ENCODE assay signal across 10 cellular contexts in the genomic region with DNA sequence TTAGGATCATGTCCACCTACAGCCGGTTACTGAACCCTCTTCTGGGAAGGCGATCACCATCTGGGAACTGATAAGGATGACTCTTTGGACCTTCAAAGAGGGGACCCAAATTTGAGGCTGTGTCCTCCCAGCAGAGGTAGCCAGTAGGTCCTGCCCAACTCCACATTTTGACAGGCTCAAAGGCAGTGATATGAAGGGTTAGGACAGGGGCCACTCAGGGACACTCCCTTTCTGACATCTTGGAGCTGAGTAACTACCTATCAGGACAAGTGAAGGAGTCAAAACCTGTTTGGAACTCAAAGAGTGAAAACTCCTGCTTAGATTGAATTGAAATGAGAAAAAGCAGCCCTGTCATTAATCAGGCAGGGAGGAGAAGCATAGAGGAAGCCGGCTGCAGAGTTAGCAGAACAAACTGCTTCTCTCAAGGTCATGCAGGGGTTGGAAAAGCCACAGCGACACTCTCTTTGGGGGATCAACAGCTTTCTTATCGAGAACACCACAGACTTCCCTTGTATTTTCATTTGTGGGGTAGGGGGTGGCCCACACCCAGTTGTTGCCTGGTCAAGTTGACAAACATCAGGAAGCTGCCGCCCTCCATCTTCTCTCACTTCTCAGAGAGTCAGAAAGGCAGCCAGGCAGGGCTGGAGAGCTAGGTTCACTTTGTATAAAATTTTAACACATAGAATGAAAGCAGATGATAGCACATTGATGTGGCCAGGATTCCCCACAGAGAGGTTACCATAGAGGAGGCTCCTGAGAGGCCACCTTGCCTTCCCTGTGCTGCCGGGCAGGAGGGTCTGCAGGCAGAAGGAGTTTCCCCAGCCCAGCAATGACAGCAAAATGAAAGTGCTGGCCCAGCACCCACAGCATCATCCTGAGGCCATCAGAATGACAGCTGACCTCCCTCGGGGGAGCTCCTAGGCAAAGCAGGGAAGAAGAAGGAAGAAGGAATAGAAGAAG. TPM values are rescaled to one million over a fixed set of nuclear protein-coding genes. Genes with fewer than 3 reads are reported as not detected.
DNase-seq lines count a peak whose midpoint lies in the region; ATAC-seq and TF ChIP-seq lines count a peak whose summit lies in the region.
"Had no signal": no experiment of that assay in that cellular context is flagged by ENCODE, and none has a peak within 500 bp of the region (broad histone marks: within the 10 kb centered on the region; RNA-seq: fewer than 3 reads in every experiment).

No MANE protein-coding gene starts in this region.

- DNase-seq in GM10266 (ENCODE audit: extremely low spot score) (peak; percentile 29), UCSD-AML1 (lab: John Stamatoyannopoulos, UW; ENCODE audit: unreplicated experiment) (peak; percentile 68), mesenchymal stem cell (no peak), upper lobe of left lung (no peak), NCI-H82 (lab: John Stamatoyannopoulos, UW) (no peak)
- DNase-seq: nucleus accumbens had no signal

- H3K4me1 ChIP-seq in mesenchymal stem cell (ENCODE audit: control insufficient read depth, insufficient read depth, low read depth, low read length) (peaks cover 7% of the 10 kb centered on the region), upper lobe of left lung (peaks cover 5 to 33% (median 14%) of the 10 kb centered on the region in 4 donors)

- H2BK15ac ChIP-seq in mesenchymal stem cell (ENCODE audit: low read depth, poor library complexity, severe bottlenecking) = no peak overlapping the region

- H3K4me2 ChIP-seq in mesenchymal stem cell (ENCODE audit: low read length, poor library complexity, severe bottlenecking) = no peak overlapping the region

- H3K36me3 ChIP-seq in mesenchymal stem cell (ENCODE audit: control insufficient read depth in 1 of 2, insufficient read depth in 2 of 2, low read depth in 1 of 2, low read length in 2 of 2) (peaks cover 2 to 13% of the 10 kb centered on the region in 2 experiments), upper lobe of left lung (peaks cover 0 to 3% (median 0%) of the 10 kb centered on the region in 4 donors)
- H3K36me3 ChIP-seq: suprapubic skin had no signal

- TF ChIP-seq POLR2A in upper lobe of left lung (IDR thresholded peaks at IDR 0.05) = no peak

- H2AFZ ChIP-seq in mesenchymal stem cell (ENCODE audit: low read depth, low read length) = no peak overlapping the region

- peak; percentile 64 for ATAC-seq in GM21723 (IDR thresholded peaks at IDR 0.05; ENCODE audit: unreplicated experiment)
- no peak for ATAC-seq in HG02623 (IDR thresholded peaks at IDR 0.05; ENCODE audit: unreplicated experiment)
- ATAC-seq in HG03175 (IDR thresholded peaks at IDR 0.05; ENCODE audit: unreplicated experiment) = no peak
- ATAC-seq in upper lobe of left lung (ENCODE audit: low FRiP score in 2 of 2) = no peak

- H3K14ac ChIP-seq in mesenchymal stem cell (ENCODE audit: low read length in 2 of 2) = no peak overlapping the region

- TF ChIP-seq CTCF in GM10266 (IDR thresholded peaks at IDR 0.05; ENCODE audit: control insufficient read depth, insufficient read depth, low read depth, missing control alignments) (no peak), upper lobe of left lung (IDR thresholded peaks at IDR 0.05) (no peak)

- H3K27ac ChIP-seq in mesenchymal stem cell (ENCODE audit: low read length, poor library complexity, severe bottlenecking) (no peak overlapping the region), upper lobe of left lung (peak overlapping the region in 2 of 4 donors; percentile 24 to 35)
- H3K27ac ChIP-seq: suprapubic skin had no signal

- H3K9ac ChIP-seq in mesenchymal stem cell (ENCODE audit: low read length) = no peak overlapping the region

- no peak for TF ChIP-seq EP300 in upper lobe of left lung (IDR thresholded peaks at IDR 0.05)

- 79% methylated on average over 7 of the region's 8 CpGs for WGBS in mesenchymal stem cell
- WGBS in upper lobe of left lung, 2 donors = 48 to 58% methylated on average over 7 to 8 of the region's 8 CpGs

- H4K91ac ChIP-seq in mesenchymal stem cell (ENCODE audit: low read length) = no peak overlapping the region

- H2BK120ac ChIP-seq in mesenchymal stem cell (ENCODE audit: low read depth, low read length) = no peak overlapping the region

- H3K4me3 ChIP-seq in mesenchymal stem cell (ENCODE audit: insufficient read depth in 1 of 2, low read depth in 1 of 2, low read length in 2 of 2) = no peak overlapping the region
- H3K4me3 ChIP-seq in upper lobe of left lung = no peak overlapping the region
- H3K4me3 ChIP-seq: suprapubic skin had no signal

- peak overlapping the region; percentile 7 to 90 for H2BK12ac ChIP-seq in mesenchymal stem cell (ENCODE audit: low read length in 2 of 2)

- H2AK5ac ChIP-seq in mesenchymal stem cell (ENCODE audit: low read length, severe bottlenecking) = no peak overlapping the region

- H3K18ac ChIP-seq in mesenchymal stem cell (ENCODE audit: low read depth in 1 of 2, low read length in 2 of 2) = no peak overlapping the region

- H4K8ac ChIP-seq in mesenchymal stem cell (ENCODE audit: low read length) = peak overlapping the region; percentile 16

- H2BK5ac ChIP-seq in mesenchymal stem cell (ENCODE audit: low read depth, low read length, poor library complexity, severe bottlenecking) = no peak overlapping the region

- H3K79me1 ChIP-seq in mesenchymal stem cell (replicated peaks; ENCODE audit: low read length, poor library complexity, severe bottlenecking) = peaks cover 35% of the 10 kb centered on the region

- H3K23ac ChIP-seq in mesenchymal stem cell (ENCODE audit: low read length in 2 of 2) = no peak overlapping the region

- H3K9me3 ChIP-seq in mesenchymal stem cell (ENCODE audit: control insufficient read depth, low read length) (no peaks in the 10 kb centered on the region), upper lobe of left lung (no peaks in the 10 kb centered on the region)
- H3K9me3 ChIP-seq: suprapubic skin had no signal

- no peak overlapping the region for H3K4ac ChIP-seq in mesenchymal stem cell (ENCODE audit: low read depth in 1 of 2, low read length in 2 of 2)

- H3K27me3 ChIP-seq in mesenchymal stem cell (ENCODE audit: control insufficient read depth in 1 of 2, insufficient read depth in 1 of 2, low read length in 2 of 2) = no peaks in the 10 kb centered on the region
- no peaks in the 10 kb centered on the region for H3K27me3 ChIP-seq in upper lobe of left lung
- H3K27me3 ChIP-seq: suprapubic skin had no signal

RNA-seq across cellular contexts. Expression of gene AGPAT4, which starts 47.6 kb away (rescaled TPM):
- polyA plus RNA-seq in mesenchymal stem cell (2013, experiment 1 of 2) = 16.0 TPM
- polyA plus RNA-seq in mesenchymal stem cell (2013, experiment 2 of 2) = 15.9 TPM
- 10 to 100 TPM in 5 of 6 donors, 1 to 10 TPM in 1; 7.0 to 26.3 (median 14.4) TPM for total RNA-seq in upper lobe of left lung

Comparison
In these comparisons a context has a peak if more than half of its experiments do, and no peak if none do; other contexts are left out.
1. DNase-seq: peak in GM10266 (single experiment) and UCSD-AML1 (single experiment); none in mesenchymal stem cell (single experiment), upper lobe of left lung (0 of 2) and NCI-H82 (single experiment).